16 cellular contexts compared by ENCODE assay signal in genomic region chrX:154121207-154121606, GRCh38. TPM values are rescaled to one million over a fixed set of nuclear protein-coding genes. Genes with fewer than 3 reads are reported as not detected.
"Had no signal": no experiment of that assay in that cellular context is flagged by ENCODE, and none has a peak within 500 bp of the region (broad histone marks: within the 10 kb centered on the region; RNA-seq: fewer than 3 reads in every experiment).

No MANE protein-coding gene starts in this region.

- ATAC-seq: natural killer cell; stimulated activated naive CD8-positive, alpha-beta T cell treated with anti-CD3 and anti-CD28 coated beads, Interleukin-15, amount 100 ng/mL, for 72 hours had no signal

- H3K27ac ChIP-seq: ascending aorta had no signal

- H3K4me3 ChIP-seq: ascending aorta, right atrium auricular region, smooth muscle cell had no signal

- H3K4me1 ChIP-seq: ascending aorta, right atrium auricular region had no signal

- H3K36me3 ChIP-seq: ascending aorta, right atrium auricular region had no signal

- H3K9me3 ChIP-seq: ascending aorta had no signal

- DNase-seq: activated CD4-positive, alpha-beta T cell treated with anti-CD3 and anti-CD28 coated beads for 1 hour; activated CD4-positive, alpha-beta T cell treated with anti-CD3 and anti-CD28 coated beads, Interleukin-2, amount 50 U/mL, for 4 hours; activated naive CD4-positive, alpha-beta T cell; activated T-cell treated with anti-CD3 and anti-CD28 coated beads for 4 hours; mesenchymal stem cell; natural killer cell; stimulated activated naive CD8-positive, alpha-beta T cell treated with anti-CD3 and anti-CD28 coated beads, Interleukin-15, amount 100 ng/mL, for 72 hours; T-helper 1 cell had no signal

- H3K27me3 ChIP-seq: ascending aorta, right atrium auricular region had no signal

RNA-seq across cellular contexts. Expression of gene OPN1LW, which starts 22.8 kb away (rescaled TPM):
- total RNA-seq: ascending aorta, epithelial cell of proximal tubule, liver, mucosa of gallbladder, natural killer cell, posterior vena cava, right atrium auricular region, smooth muscle cell, ureter had no signal
